8 cellular contexts compared by ENCODE assay signal in genomic region chr16:525520-526180, GRCh38. TPM values are rescaled to one million over a fixed set of nuclear protein-coding genes. Genes with fewer than 3 reads are reported as not detected.
DNase-seq lines count a peak whose midpoint lies in the region; ATAC-seq lines count a peak whose summit lies in the region.

No MANE protein-coding gene starts in this region.

- no peaks in the 10 kb centered on the region for H3K9me3 Mint-ChIP-seq in activated naive CD4-positive, alpha-beta T cell treated with anti-CD3 and anti-CD28 coated beads, Interleukin-2, amount 50 U/mL, for 72 hours

- H3K36me3 ChIP-seq in iPS-15b (ENCODE audit: control insufficient read depth, insufficient read depth, low read length) = peaks cover 6% of the 10 kb centered on the region

- no peak overlapping the region for H3K9ac ChIP-seq in iPS-15b (ENCODE audit: low read depth, low read length)

- peak; percentile 47 for DNase-seq in DMS 273 (lab: John Stamatoyannopoulos, UW; ENCODE audit: unreplicated experiment)
- no peak for DNase-seq in DMS 273 treated with DMSO at 0.1 percent for 48 hours (lab: John Stamatoyannopoulos, UW)
- DNase-seq in RPMI8226 = peak; percentile 37
- DNase-seq in activated naive CD4-positive, alpha-beta T cell treated with anti-CD3 and anti-CD28 coated beads, Interleukin-2, amount 50 U/mL, for 72 hours (ENCODE audit: low spot score in 2 of 2) = peak; percentile 78 to 81
- DNase-seq in stimulated activated CD4-positive, alpha-beta T cell treated with anti-CD3 and anti-CD28 coated beads, Interleukin-1b, Interleukin-23, amount 100 ng/mL, for 1 hour (ENCODE audit: low read depth in 2 of 2) = peak; percentile 35 to 47
- DNase-seq in NCI-H1092 (lab: John Stamatoyannopoulos, UW) = no peak
- DNase-seq in COR-L47 (lab: John Stamatoyannopoulos, UW) = no peak

- H3K27ac Mint-ChIP-seq in activated naive CD4-positive, alpha-beta T cell treated with anti-CD3 and anti-CD28 coated beads, Interleukin-2, amount 50 U/mL, for 72 hours = peak overlapping the region; percentile 84 to 100

- peaks cover 12% of the 10 kb centered on the region for H3K4me1 ChIP-seq in iPS-15b (ENCODE audit: control insufficient read depth, insufficient read depth, low read length)

- no peaks in the 10 kb centered on the region for H3K27me3 ChIP-seq in iPS-15b (ENCODE audit: control insufficient read depth, insufficient read depth, low read length)

- H3K4me3 ChIP-seq in iPS-15b (ENCODE audit: low read depth, low read length) = peak overlapping the region; percentile 80

- peaks cover 11 to 12% of the 10 kb centered on the region in 2 donors for H3K36me3 Mint-ChIP-seq in activated naive CD4-positive, alpha-beta T cell treated with anti-CD3 and anti-CD28 coated beads, Interleukin-2, amount 50 U/mL, for 72 hours

- H3K9me3 ChIP-seq in iPS-15b (ENCODE audit: control insufficient read depth, insufficient read depth, low read length) = no peaks in the 10 kb centered on the region

- peak; percentile 69 to 76 for ATAC-seq in activated naive CD4-positive, alpha-beta T cell treated with anti-CD3 and anti-CD28 coated beads, Interleukin-2, amount 50 U/mL, for 72 hours

RNA-seq across cellular contexts. Expression of gene CAPN15, which starts 1.9 kb away (rescaled TPM):
- 10 to 100 TPM; 55.5 to 76.5 TPM for total RNA-seq in activated naive CD4-positive, alpha-beta T cell treated with anti-CD3 and anti-CD28 coated beads, Interleukin-2, amount 50 U/mL, for 72 hours

RNA-seq across cellular contexts. Expression of gene PRR35, which starts 34.5 kb away (rescaled TPM):
- not detected for total RNA-seq in activated naive CD4-positive, alpha-beta T cell treated with anti-CD3 and anti-CD28 coated beads, Interleukin-2, amount 50 U/mL, for 72 hours

RNA-seq across cellular contexts. Expression of gene NHLRC4, which starts 41.2 kb away (rescaled TPM):
- total RNA-seq in activated naive CD4-positive, alpha-beta T cell treated with anti-CD3 and anti-CD28 coated beads, Interleukin-2, amount 50 U/mL, for 72 hours = 1 to 10 TPM in 1 of 2 donors, under 1 TPM in 1; 0.59 to 1.8 TPM

RNA-seq across cellular contexts. Expression of gene PIGQ, which starts 44.1 kb away (rescaled TPM):
- total RNA-seq in activated naive CD4-positive, alpha-beta T cell treated with anti-CD3 and anti-CD28 coated beads, Interleukin-2, amount 50 U/mL, for 72 hours = 10 to 100 TPM; 21.9 to 24.2 TPM

Comparison
In these comparisons a context has a peak if more than half of its experiments do, and no peak if none do; other contexts are left out.
1. DNase-seq: peak in DMS 273 (single experiment), RPMI8226 (single experiment), activated naive CD4-positive, alpha-beta T cell treated with anti-CD3 and anti-CD28 coated beads, Interleukin-2, amount 50 U/mL, for 72 hours (2 of 2) and stimulated activated CD4-positive, alpha-beta T cell treated with anti-CD3 and anti-CD28 coated beads, Interleukin-1b, Interleukin-23, amount 100 ng/mL, for 1 hour (2 of 2); none in DMS 273 treated with DMSO at 0.1 percent for 48 hours (single experiment), NCI-H1092 (single experiment) and COR-L47 (single experiment).